ENCODE assay signal across 1 cellular context in genomic region chr6:145755682-145756081, GRCh38.
TF ChIP-seq lines count a peak whose summit lies in the region.

No MANE protein-coding gene starts in this region.

TF ChIP-seq in SK-N-SH, 30 proteins besides CTCF, POLR2A, EP300 and RAD21 (continued from another document):
- TF ChIP-seq, protein P1, sequence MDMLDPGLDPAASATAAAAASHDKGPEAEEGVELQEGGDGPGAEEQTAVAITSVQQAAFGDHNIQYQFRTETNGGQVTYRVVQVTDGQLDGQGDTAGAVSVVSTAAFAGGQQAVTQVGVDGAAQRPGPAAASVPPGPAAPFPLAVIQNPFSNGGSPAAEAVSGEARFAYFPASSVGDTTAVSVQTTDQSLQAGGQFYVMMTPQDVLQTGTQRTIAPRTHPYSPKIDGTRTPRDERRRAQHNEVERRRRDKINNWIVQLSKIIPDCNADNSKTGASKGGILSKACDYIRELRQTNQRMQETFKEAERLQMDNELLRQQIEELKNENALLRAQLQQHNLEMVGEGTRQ (IDR thresholded peaks at IDR 0.05; ENCODE audit: borderline replicate concordance, low read depth, low read length), result no peak
- TF ChIP-seq EZH2phosphoT487 (IDR thresholded peaks at IDR 0.05; ENCODE audit: borderline replicate concordance, low read depth), result no peak
- no peak for TF ChIP-seq CHD2 (IDR thresholded peaks at IDR 0.05; ENCODE audit: low read length, partially characterized antibody)
- TF ChIP-seq, protein P2, sequence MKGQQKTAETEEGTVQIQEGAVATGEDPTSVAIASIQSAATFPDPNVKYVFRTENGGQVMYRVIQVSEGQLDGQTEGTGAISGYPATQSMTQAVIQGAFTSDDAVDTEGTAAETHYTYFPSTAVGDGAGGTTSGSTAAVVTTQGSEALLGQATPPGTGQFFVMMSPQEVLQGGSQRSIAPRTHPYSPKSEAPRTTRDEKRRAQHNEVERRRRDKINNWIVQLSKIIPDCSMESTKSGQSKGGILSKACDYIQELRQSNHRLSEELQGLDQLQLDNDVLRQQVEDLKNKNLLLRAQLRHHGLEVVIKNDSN (IDR thresholded peaks at IDR 0.05; ENCODE audit: borderline replicate concordance, low read depth), result no peak
- no peak for TF ChIP-seq REST (IDR thresholded peaks at IDR 0.05; ENCODE audit: low read depth, low read length)
- TF ChIP-seq, protein P3, sequence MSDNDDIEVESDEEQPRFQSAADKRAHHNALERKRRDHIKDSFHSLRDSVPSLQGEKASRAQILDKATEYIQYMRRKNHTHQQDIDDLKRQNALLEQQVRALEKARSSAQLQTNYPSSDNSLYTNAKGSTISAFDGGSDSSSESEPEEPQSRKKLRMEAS (IDR thresholded peaks at IDR 0.05; ENCODE audit: low read depth), result no peak
- no peak for TF ChIP-seq JUND (IDR thresholded peaks at IDR 0.05)
- no peak for TF ChIP-seq SIN3A (IDR thresholded peaks at IDR 0.05; ENCODE audit: borderline replicate concordance, low read depth, low read length)
- TF ChIP-seq GATA2 (CRISPR knock-in tag; IDR thresholded peaks at IDR 0.05), result no peak
- TF ChIP-seq RCOR1 (IDR thresholded peaks at IDR 0.05; ENCODE audit: low read length), result no peak
- TF ChIP-seq TCF12 (IDR thresholded peaks at IDR 0.05), result no peak
